ENCODE assay signal across 8 cellular contexts in genomic region chr6:40308533-40309306, GRCh38.
A peak's percentile ranks its signal among the peaks of the same experiment; 100 is the strongest.
DNase-seq lines count a peak whose midpoint lies in the region; ATAC-seq and TF ChIP-seq lines count a peak whose summit lies in the region.

No MANE protein-coding gene starts in this region.

- no peaks in the 10 kb centered on the region for H3K4me1 Mint-ChIP-seq in activated naive CD4-positive, alpha-beta T cell treated with anti-CD3 and anti-CD28 coated beads, Interleukin-2, amount 10 ng/mL, durations not matched to agents 7 days and 5 days

- H3K27me3 Mint-ChIP-seq in activated naive CD4-positive, alpha-beta T cell treated with anti-CD3 and anti-CD28 coated beads, Interleukin-2, amount 10 ng/mL, durations not matched to agents 7 days and 5 days = peaks cover 57% of the 10 kb centered on the region

- ATAC-seq in HG03159 (IDR thresholded peaks at IDR 0.05; ENCODE audit: unreplicated experiment) (peak; percentile 64), Right ventricle myocardium superior (ENCODE audit: poor library complexity) (peak; percentile 60), GM21367 (IDR thresholded peaks at IDR 0.05; ENCODE audit: unreplicated experiment) (no peak), GM18505 (IDR thresholded peaks at IDR 0.05; ENCODE audit: unreplicated experiment) (no peak)

- H3K27ac Mint-ChIP-seq in activated naive CD4-positive, alpha-beta T cell treated with anti-CD3 and anti-CD28 coated beads, Interleukin-2, amount 10 ng/mL, durations not matched to agents 7 days and 5 days = peak overlapping the region; percentile 61

- no peaks in the 10 kb centered on the region for H3K9me3 Mint-ChIP-seq in activated naive CD4-positive, alpha-beta T cell treated with anti-CD3 and anti-CD28 coated beads, Interleukin-2, amount 10 ng/mL, durations not matched to agents 7 days and 5 days

- DNase-seq in COR-L47 (lab: John Stamatoyannopoulos, UW) = peak; percentile 62
- peak; percentile 35 for DNase-seq in RKO (ENCODE audit: low spot score)
- peak; percentile 75 for DNase-seq in activated naive CD4-positive, alpha-beta T cell treated with anti-CD3 and anti-CD28 coated beads, Interleukin-2, amount 10 ng/mL, durations not matched to agents 7 days and 5 days
- DNase-seq in Right ventricle myocardium superior = no peak
- peak; percentile 34 for DNase-seq in putamen (ENCODE audit: low spot score)

- CTCF ChIA-PET in activated naive CD4-positive, alpha-beta T cell treated with anti-CD3 and anti-CD28 coated beads, Interleukin-2, amount 10 ng/mL, durations not matched to agents 7 days and 5 days (lab: Charles Lee) = interaction anchor here (0.8 to 2.6 kb wide), 9 partner anchors 16 to 962 kb away, joined by 3 to 16 read pairs (median 4); no protein-coding TSS in a partner anchor

- intact Hi-C loops in Right ventricle myocardium superior (cut with DNase I) = loop anchor here (5.0 kb wide), 1 partner anchor 326 kb away; no protein-coding TSS in a partner anchor

- no peak overlapping the region for H3K4me3 Mint-ChIP-seq in activated naive CD4-positive, alpha-beta T cell treated with anti-CD3 and anti-CD28 coated beads, Interleukin-2, amount 10 ng/mL, durations not matched to agents 7 days and 5 days

- TF ChIP-seq POLR2A in GM18505 (IDR thresholded peaks at IDR 0.05; ENCODE audit: borderline replicate concordance, extremely low read depth, insufficient read depth, insufficient read length) = no peak

- H3K36me3 Mint-ChIP-seq in activated naive CD4-positive, alpha-beta T cell treated with anti-CD3 and anti-CD28 coated beads, Interleukin-2, amount 10 ng/mL, durations not matched to agents 7 days and 5 days = no peaks in the 10 kb centered on the region

Comparison
In these comparisons a context has a peak if more than half of its experiments do, and no peak if none do; other contexts are left out.
1. ATAC-seq: peak in HG03159 (single experiment) and Right ventricle myocardium superior (single experiment); none in GM21367 (single experiment) and GM18505 (single experiment).